15 cellular contexts compared by ENCODE assay signal in genomic region chr12:38711055-38711454, GRCh38.
DNase-seq lines count a peak whose midpoint lies in the region; ATAC-seq and TF ChIP-seq lines count a peak whose summit lies in the region.
"Had no signal": no experiment of that assay in that cellular context is flagged by ENCODE, and none has a peak within 500 bp of the region (broad histone marks: within the 10 kb centered on the region; RNA-seq: fewer than 3 reads in every experiment).

No MANE protein-coding gene starts in this region.

- H3K36me3 Mint-ChIP-seq in activated CD8-positive, alpha-beta memory T cell treated with anti-CD3 and anti-CD28 coated beads, Interleukin-2, amount 10 ng/mL, durations not matched to agents 7 days and 5 days = no peaks in the 10 kb centered on the region

- no peak overlapping the region for H3K27ac Mint-ChIP-seq in activated CD8-positive, alpha-beta memory T cell treated with anti-CD3 and anti-CD28 coated beads, Interleukin-2, amount 10 ng/mL, durations not matched to agents 7 days and 5 days
- H3K27ac Mint-ChIP-seq: stimulated activated naive CD8-positive, alpha-beta T cell treated with anti-CD3 and anti-CD28 coated beads, Interleukin-15, Interleukin-2, amounts not matched to agents 100 ng/mL and 50 ng/mL, for 24 hours; T-helper 17 cell had no signal

- H3K4me1 Mint-ChIP-seq in activated CD8-positive, alpha-beta memory T cell treated with anti-CD3 and anti-CD28 coated beads, Interleukin-2, amount 10 ng/mL, durations not matched to agents 7 days and 5 days = no peaks in the 10 kb centered on the region
- H3K4me1 Mint-ChIP-seq: CD4-positive, alpha-beta memory T cell; T-helper 17 cell had no signal

- H3K9me3 Mint-ChIP-seq in activated CD8-positive, alpha-beta memory T cell treated with anti-CD3 and anti-CD28 coated beads, Interleukin-2, amount 10 ng/mL, durations not matched to agents 7 days and 5 days (ENCODE audit: low read depth) = no peaks in the 10 kb centered on the region
- H3K9me3 Mint-ChIP-seq: stimulated activated naive CD8-positive, alpha-beta T cell treated with anti-CD3 and anti-CD28 coated beads, Interleukin-15, Interleukin-2, amounts not matched to agents 100 ng/mL and 50 ng/mL, for 24 hours had no signal

- peak; percentile 76 for ATAC-seq in GM18861 (IDR thresholded peaks at IDR 0.05; ENCODE audit: unreplicated experiment)
- ATAC-seq in GM21367 (IDR thresholded peaks at IDR 0.05; ENCODE audit: unreplicated experiment) = peak; percentile 73
- peak; percentile 81 for ATAC-seq in HG03066 (IDR thresholded peaks at IDR 0.05; ENCODE audit: low read depth, unreplicated experiment)
- ATAC-seq in activated CD8-positive, alpha-beta memory T cell treated with anti-CD3 and anti-CD28 coated beads, Interleukin-2, amount 10 ng/mL, durations not matched to agents 7 days and 5 days = no peak
- ATAC-seq: T-helper 17 cell had no signal

- no peaks in the 10 kb centered on the region for H3K27me3 Mint-ChIP-seq in activated CD8-positive, alpha-beta memory T cell treated with anti-CD3 and anti-CD28 coated beads, Interleukin-2, amount 10 ng/mL, durations not matched to agents 7 days and 5 days
- H3K27me3 Mint-ChIP-seq: CD4-positive, alpha-beta memory T cell; stimulated activated naive CD8-positive, alpha-beta T cell treated with anti-CD3 and anti-CD28 coated beads, Interleukin-15, Interleukin-2, amounts not matched to agents 100 ng/mL and 50 ng/mL, for 24 hours; T-helper 17 cell had no signal

- TF ChIP-seq POLR2A in erythroblast (IDR thresholded peaks at IDR 0.05; ENCODE audit: low read length) = no peak

- no peak overlapping the region for H3K4me3 ChIP-seq in choroid plexus epithelial cell (ENCODE audit: low read depth, low read length)
- H3K4me3 ChIP-seq: PC-9 had no signal

- CTCF ChIA-PET in activated CD8-positive, alpha-beta memory T cell treated with anti-CD3 and anti-CD28 coated beads, Interleukin-2, amount 10 ng/mL, durations not matched to agents 7 days and 5 days (lab: Charles Lee) = no interaction called here

- H3K4me3 Mint-ChIP-seq in activated CD8-positive, alpha-beta memory T cell treated with anti-CD3 and anti-CD28 coated beads, Interleukin-2, amount 10 ng/mL, durations not matched to agents 7 days and 5 days = no peak overlapping the region
- H3K4me3 Mint-ChIP-seq: CD4-positive, alpha-beta memory T cell; stimulated activated naive CD8-positive, alpha-beta T cell treated with anti-CD3 and anti-CD28 coated beads, Interleukin-15, Interleukin-2, amounts not matched to agents 100 ng/mL and 50 ng/mL, for 24 hours; T-helper 17 cell had no signal

- DNase-seq in choroid plexus epithelial cell (ENCODE audit: low read depth) (peak; percentile 16), NCI-H748 (lab: John Stamatoyannopoulos, UW; ENCODE audit: unreplicated experiment) (no peak), erythroblast (lab: John Stamatoyannopoulos, UW) (no peak)
- DNase-seq in activated CD8-positive, alpha-beta memory T cell treated with anti-CD3 and anti-CD28 coated beads, Interleukin-2, amount 10 ng/mL, durations not matched to agents 7 days and 5 days = no peak
- DNase-seq in activated CD8-positive, alpha-beta memory T cell treated with anti-CD3 and anti-CD28 coated beads, Interleukin-2, amount 50 U/mL, for 4 hours = no peak
- DNase-seq: CD4-positive, alpha-beta memory T cell; effector CD4-positive, alpha-beta T cell; hypothalamus; PC-9; stimulated activated CD4-positive, alpha-beta T cell treated with anti-CD3 and anti-CD28 coated beads, Interleukin-1b, Interleukin-23, amount 100 ng/mL, for 48 hours; T-helper 17 cell had no signal

- no peak for TF ChIP-seq CTCF in choroid plexus epithelial cell (conservative IDR thresholded peaks at IDR 0.05; ENCODE audit: low read depth, low read length)
